14 cellular contexts compared by ENCODE assay signal in the genomic region with DNA sequence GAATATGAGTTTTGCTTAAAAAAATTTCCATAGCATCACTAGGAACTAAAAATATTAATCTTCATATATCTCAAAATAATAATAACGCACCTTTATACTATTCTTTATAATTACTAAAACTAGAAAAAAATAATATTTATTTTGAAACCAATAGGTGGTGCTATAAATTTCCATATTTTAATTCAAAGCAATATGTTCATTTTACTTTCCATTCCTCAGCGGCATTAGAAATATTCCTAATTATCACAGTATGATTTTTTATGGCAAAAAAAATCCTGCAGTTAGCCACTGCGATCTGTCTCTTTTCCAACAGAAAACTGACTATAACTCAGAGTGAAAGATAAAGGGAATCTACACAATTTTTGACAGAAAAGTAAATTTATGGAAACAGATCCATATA.
DNase-seq lines count a peak whose midpoint lies in the region; ATAC-seq and TF ChIP-seq lines count a peak whose summit lies in the region.
"Had no signal": no experiment of that assay in that cellular context is flagged by ENCODE, and none has a peak within 500 bp of the region (broad histone marks: within the 10 kb centered on the region; RNA-seq: fewer than 3 reads in every experiment).

No MANE protein-coding gene starts in this region.

- no peak overlapping the region for H3K56ac ChIP-seq in IMR-90 (ENCODE audit: extremely low read depth, insufficient read depth, low read length)

- H4K20me1 ChIP-seq in IMR-90 (ENCODE audit: insufficient read depth, low read length) = no peaks in the 10 kb centered on the region

- H3K9me3 ChIP-seq in IMR-90 (ENCODE audit: control insufficient read depth, insufficient read depth, low read length) = no peaks in the 10 kb centered on the region

- H3K4me1 Mint-ChIP-seq in chondrocyte (ENCODE audit: low read depth) = peaks cover 13% of the 10 kb centered on the region
- H3K4me1 Mint-ChIP-seq in neural crest cell = peaks cover 44% of the 10 kb centered on the region
- no peaks in the 10 kb centered on the region for H3K4me1 Mint-ChIP-seq in activated CD8-positive, alpha-beta memory T cell treated with anti-CD3 and anti-CD28 coated beads, Interleukin-2, amount 10 ng/mL, durations not matched to agents 7 days and 5 days
- H3K4me1 Mint-ChIP-seq: T-helper 17 cell had no signal

- H3K4ac ChIP-seq in IMR-90 (ENCODE audit: low read depth, low read length) = no peak overlapping the region

- no peak overlapping the region for H3K4me2 ChIP-seq in IMR-90 (ENCODE audit: low read depth, low read length)

- TF ChIP-seq RAD21 in IMR-90 (IDR thresholded peaks at IDR 0.05; ENCODE audit: low read length) = no peak

- H3K36me3 Mint-ChIP-seq in chondrocyte (ENCODE audit: low read depth) = no peaks in the 10 kb centered on the region
- no peaks in the 10 kb centered on the region for H3K36me3 Mint-ChIP-seq in neural crest cell (ENCODE audit: low read depth)
- no peaks in the 10 kb centered on the region for H3K36me3 Mint-ChIP-seq in activated CD8-positive, alpha-beta memory T cell treated with anti-CD3 and anti-CD28 coated beads, Interleukin-2, amount 10 ng/mL, durations not matched to agents 7 days and 5 days

- no peak overlapping the region for H2BK120ac ChIP-seq in IMR-90 (ENCODE audit: low read depth, low read length)

- no peaks in the 10 kb centered on the region for H3K79me2 ChIP-seq in ACC112 (ENCODE audit: control insufficient read depth, insufficient read depth, low read length, unreplicated experiment)

- H3K27me3 ChIP-seq in ACC112 (ENCODE audit: insufficient read depth, low read length) (no peaks in the 10 kb centered on the region), IMR-90 (ENCODE audit: control insufficient read depth, insufficient read depth, low read length) (peaks cover 12% of the 10 kb centered on the region)

- DNase-seq in IMR-90 = no peak
- no peak for DNase-seq in chondrocyte (ENCODE audit: low spot score)
- no peak for DNase-seq in neural crest cell (ENCODE audit: low read depth, low spot score)
- no peak for DNase-seq in activated CD8-positive, alpha-beta memory T cell treated with anti-CD3 and anti-CD28 coated beads, Interleukin-2, amount 10 ng/mL, durations not matched to agents 7 days and 5 days
- DNase-seq in NCI-H1436 (lab: John Stamatoyannopoulos, UW) = no peak
- DNase-seq in AG20443 (ENCODE audit: low spot score) = no peak
- DNase-seq: activated CD4-positive, alpha-beta T cell treated with anti-CD3 and anti-CD28 coated beads, Interleukin-2, amount 50 U/mL, for 4 hours; activated gamma-delta T cell; CD4-positive, alpha-beta T cell; stimulated activated naive CD4-positive, alpha-beta T cell; T-helper 17 cell had no signal

- CTCF ChIA-PET in IMR-90 (lab: Yijun Ruan, JAX) = interaction anchor here (0.8 to 0.9 kb wide), 2 partner anchors 9 to 37 kb away, joined by 3 to 4 read pairs; no protein-coding TSS in a partner anchor
- CTCF ChIA-PET in activated CD8-positive, alpha-beta memory T cell treated with anti-CD3 and anti-CD28 coated beads, Interleukin-2, amount 10 ng/mL, durations not matched to agents 7 days and 5 days (lab: Charles Lee) = no interaction called here

- TF ChIP-seq POLR2A in IMR-90 (IDR thresholded peaks at IDR 0.05; ENCODE audit: low read depth, low read length) = no peak

- no peak overlapping the region for H2BK15ac ChIP-seq in IMR-90 (ENCODE audit: low read depth, low read length)

- no peak overlapping the region for H3K23ac ChIP-seq in IMR-90 (ENCODE audit: low read depth, low read length)

- in situ Hi-C loops in IMR-90 (cut with MboI; ENCODE audit: low sequenced_read_pairs) = no loop called here

- no peak overlapping the region for H4K91ac ChIP-seq in IMR-90 (ENCODE audit: insufficient read depth, low read depth, low read length)

- no peak overlapping the region for H3K9ac ChIP-seq in IMR-90 (ENCODE audit: low read depth, low read length)

- WGBS in IMR-90 (ENCODE audit: extremely low coverage in 2 of 2, insufficient read length in 1 of 2), 2 experiments = no CpG with 5 or more reads among the region's 3 CpGs

- peaks cover 10% of the 10 kb centered on the region for H3K4me1 ChIP-seq in ACC112 (ENCODE audit: control insufficient read depth, insufficient read depth, low read length, unreplicated experiment)
- H3K4me1 ChIP-seq in IMR-90 (ENCODE audit: control insufficient read depth, insufficient read depth, low read length) = no peaks in the 10 kb centered on the region

- no peak overlapping the region for H2AK5ac ChIP-seq in IMR-90 (ENCODE audit: low read depth, low read length)

- POLR2A ChIA-PET in IMR-90 (lab: Charles Lee; ENCODE audit: unreplicated experiment) = no interaction called here

- H2BK20ac ChIP-seq in IMR-90 (ENCODE audit: low read depth, low read length) = no peak overlapping the region

- H3K9me3 Mint-ChIP-seq in chondrocyte (ENCODE audit: low read depth) (no peaks in the 10 kb centered on the region), neural crest cell (no peaks in the 10 kb centered on the region)
- peaks cover 3% of the 10 kb centered on the region for H3K9me3 Mint-ChIP-seq in activated CD8-positive, alpha-beta memory T cell treated with anti-CD3 and anti-CD28 coated beads, Interleukin-2, amount 10 ng/mL, durations not matched to agents 7 days and 5 days (ENCODE audit: low read depth)

- dilution Hi-C loops in IMR-90 (cut with HindIII; ENCODE audit: low sequenced_read_pairs, unreplicated experiment) = loop anchor here (25.0 kb wide), 1 partner anchor 990 kb away; no protein-coding TSS in a partner anchor

- no peak overlapping the region for H2AK9ac ChIP-seq in IMR-90 (replicated peaks; ENCODE audit: low read depth, low read length, poor library complexity)

- intact Hi-C loops in IMR-90 (cut with micrococcal nuclease) = loop anchor here (5.0 kb wide), 1 partner anchor 905 kb away; no protein-coding TSS in a partner anchor

- H3K36me3 ChIP-seq in ACC112 (ENCODE audit: insufficient read depth, low read length) = no peaks in the 10 kb centered on the region
- H3K36me3 ChIP-seq in IMR-90 (ENCODE audit: control insufficient read depth, insufficient read depth, low read length) = no peaks in the 10 kb centered on the region

- H2AFZ ChIP-seq in ACC112 (ENCODE audit: low read length, unreplicated experiment) = peak overlapping the region; percentile 94
- no peak overlapping the region for H2AFZ ChIP-seq in IMR-90 (replicated peaks; ENCODE audit: low read length, poor library complexity)

- H3K79me1 ChIP-seq in IMR-90 (ENCODE audit: low read depth in 1 of 2, low read length in 2 of 2) = no peaks in the 10 kb centered on the region

- H3K27me3 Mint-ChIP-seq in chondrocyte (ENCODE audit: low read depth) (peaks cover 2% of the 10 kb centered on the region), neural crest cell (ENCODE audit: low read depth) (no peaks in the 10 kb centered on the region)
- no peaks in the 10 kb centered on the region for H3K27me3 Mint-ChIP-seq in activated CD8-positive, alpha-beta memory T cell treated with anti-CD3 and anti-CD28 coated beads, Interleukin-2, amount 10 ng/mL, durations not matched to agents 7 days and 5 days
- H3K27me3 Mint-ChIP-seq: CD4-positive, alpha-beta T cell; T-helper 17 cell had no signal

- H3K14ac ChIP-seq in IMR-90 (replicated peaks; ENCODE audit: low read depth, low read length) = no peak overlapping the region

- H3K27ac Mint-ChIP-seq in chondrocyte (ENCODE audit: unreplicated experiment) = no peak overlapping the region
- no peak overlapping the region for H3K27ac Mint-ChIP-seq in neural crest cell (ENCODE audit: unreplicated experiment)
- no peak overlapping the region for H3K27ac Mint-ChIP-seq in activated CD8-positive, alpha-beta memory T cell treated with anti-CD3 and anti-CD28 coated beads, Interleukin-2, amount 10 ng/mL, durations not matched to agents 7 days and 5 days
- H3K27ac Mint-ChIP-seq: CD4-positive, alpha-beta T cell; T-helper 17 cell had no signal

- no peak overlapping the region for H2BK5ac ChIP-seq in IMR-90 (ENCODE audit: low read depth, low read length, poor library complexity, severe bottlenecking)

- no TSS peak for BruUV-seq in IMR-90 (replicated peaks; lab: Mats Ljungman, UMichigan)

- H3K9me1 ChIP-seq in IMR-90 (ENCODE audit: insufficient read depth, low read length) = no peaks in the 10 kb centered on the region

- no peak overlapping the region for H3K4me3 Mint-ChIP-seq in chondrocyte (ENCODE audit: unreplicated experiment)
- no peak overlapping the region for H3K4me3 Mint-ChIP-seq in neural crest cell
- H3K4me3 Mint-ChIP-seq in activated CD8-positive, alpha-beta memory T cell treated with anti-CD3 and anti-CD28 coated beads, Interleukin-2, amount 10 ng/mL, durations not matched to agents 7 days and 5 days = no peak overlapping the region
- H3K4me3 Mint-ChIP-seq: CD4-positive, alpha-beta T cell; T-helper 17 cell had no signal

- TF ChIP-seq CTCF in IMR-90 (conservative IDR thresholded peaks at IDR 0.05; ENCODE audit: low read depth, low read length) (0 out of 2 replicates have a peak, but pooled peaks have one; percentile 4), chondrocyte (IDR thresholded peaks at IDR 0.05) (peak; percentile 83), neural crest cell (conservative IDR thresholded peaks at IDR 0.05) (peak; percentile 53)

- H3K27ac ChIP-seq in ACC112 (ENCODE audit: low read depth, low read length) (no peak overlapping the region), IMR-90 (ENCODE audit: insufficient read depth, low read length) (no peak overlapping the region)

- H4K5ac ChIP-seq in IMR-90 (ENCODE audit: low read depth, low read length) = no peak overlapping the region

- H3K4me3 ChIP-seq in ACC112 (ENCODE audit: low read depth, low read length) (peak overlapping the region; percentile 71), IMR-90 (ENCODE audit: insufficient read depth, low read depth, low read length) (no peak overlapping the region)

- H3K18ac ChIP-seq in IMR-90 (ENCODE audit: low read depth, low read length) = no peak overlapping the region

- ATAC-seq in IMR-90 (ENCODE audit: low read depth) (no peak), GM18870 (IDR thresholded peaks at IDR 0.05; ENCODE audit: unreplicated experiment) (no peak)
- ATAC-seq in activated CD8-positive, alpha-beta memory T cell treated with anti-CD3 and anti-CD28 coated beads, Interleukin-2, amount 10 ng/mL, durations not matched to agents 7 days and 5 days = no peak
- ATAC-seq: HCT116, T-helper 17 cell had no signal

- no peak overlapping the region for H4K8ac ChIP-seq in IMR-90 (ENCODE audit: low read depth in 2 of 2, low read length in 2 of 2)

TF ChIP-seq in IMR-90, 13 proteins besides CTCF, POLR2A, EP300 and RAD21:
- TF ChIP-seq, protein P1, sequence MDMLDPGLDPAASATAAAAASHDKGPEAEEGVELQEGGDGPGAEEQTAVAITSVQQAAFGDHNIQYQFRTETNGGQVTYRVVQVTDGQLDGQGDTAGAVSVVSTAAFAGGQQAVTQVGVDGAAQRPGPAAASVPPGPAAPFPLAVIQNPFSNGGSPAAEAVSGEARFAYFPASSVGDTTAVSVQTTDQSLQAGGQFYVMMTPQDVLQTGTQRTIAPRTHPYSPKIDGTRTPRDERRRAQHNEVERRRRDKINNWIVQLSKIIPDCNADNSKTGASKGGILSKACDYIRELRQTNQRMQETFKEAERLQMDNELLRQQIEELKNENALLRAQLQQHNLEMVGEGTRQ (IDR thresholded peaks at IDR 0.05; ENCODE audit: low read depth, low read length) = no peak
- TF ChIP-seq CEBPB (IDR thresholded peaks at IDR 0.05; ENCODE audit: low read depth, low read length) (no peak), RFX5 (IDR thresholded peaks at IDR 0.05; ENCODE audit: low read depth, low read length) (no peak)

Comparison
In these comparisons a context has a peak if more than half of its experiments do, and no peak if none do; other contexts are left out.
1. CTCF ChIP-seq: peak in every context shown above with its lines; median percentile 83 in chondrocyte; 53 in neural crest cell; 4 in IMR-90.